In the genomic region with DNA sequence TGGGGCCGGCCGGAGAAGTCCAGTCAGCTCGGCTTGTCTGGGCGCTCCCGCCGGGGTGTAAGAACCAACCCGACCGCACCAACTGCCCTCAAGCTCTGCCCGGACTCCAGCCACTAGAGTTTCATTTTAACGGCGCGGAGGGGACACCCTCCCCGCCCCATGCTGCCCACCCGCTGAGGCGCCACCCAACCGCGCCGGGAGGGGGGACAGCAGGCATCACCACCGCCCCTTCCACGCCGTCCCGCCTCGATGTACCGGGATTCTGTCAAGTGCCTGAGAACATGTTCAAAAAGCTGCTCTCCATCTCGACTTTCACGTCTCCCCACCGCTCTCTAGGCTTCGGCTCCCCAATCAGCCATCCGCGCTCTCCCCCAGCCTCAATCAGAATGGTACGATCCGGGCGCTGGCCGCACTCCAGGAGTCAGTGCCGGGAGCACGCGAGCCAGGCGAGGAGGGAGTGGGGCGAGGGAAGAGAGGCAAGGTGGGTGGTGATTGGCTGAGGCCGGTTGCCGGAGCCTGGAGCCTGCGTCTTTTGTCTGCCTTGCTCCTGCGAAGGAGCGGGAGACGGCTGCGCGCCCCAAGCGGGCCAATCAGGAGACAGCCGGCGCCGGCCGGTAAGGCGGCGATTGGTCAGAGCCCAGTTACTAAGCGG, we compare ENCODE assay signal across 1 cellular context.
A peak's percentile ranks its signal among the peaks of the same experiment; 100 is the strongest.
TF ChIP-seq lines count a peak whose summit lies in the region.

A gene (minus strand): TSS at position 101 of the 652 bp plus-strand sequence. CDS start 677 bp downstream, outside the sequence.

TF ChIP-seq in HEK293, 187 proteins besides CTCF, POLR2A, EP300 and RAD21 (continued from another document and continues in another):
- TF ChIP-seq ZNF239 (tag by site-specific recombination; IDR thresholded peaks at IDR 0.05) (no peak; the same call in 1 of the 2 replicates), ZNF658 (tag by site-specific recombination; IDR thresholded peaks at IDR 0.05) (no peak), RBAK (tag by site-specific recombination; IDR thresholded peaks at IDR 0.05) (no peak), ZNF423 (tag by site-specific recombination; IDR thresholded peaks at IDR 0.05) (peak; percentile 87), ZNF223 (tag by site-specific recombination; IDR thresholded peaks at IDR 0.05) (no peak), ZNF221 (tag by site-specific recombination; IDR thresholded peaks at IDR 0.05; ENCODE audit: borderline replicate concordance) (no peak), ZNF76 (tag by site-specific recombination; IDR thresholded peaks at IDR 0.05; ENCODE audit: borderline replicate concordance, low read depth) (peak; percentile 91), ZNF610 (tag by site-specific recombination; IDR thresholded peaks at IDR 0.05; ENCODE audit: borderline replicate concordance) (peak; percentile 94), ZNF335 (tag by site-specific recombination; conservative IDR thresholded peaks at IDR 0.05) (peak; percentile 66), ZNF19 (tag by site-specific recombination; IDR thresholded peaks at IDR 0.05; ENCODE audit: low read depth) (no peak), ZNF140 (tag by site-specific recombination; IDR thresholded peaks at IDR 0.05) (no peak), ZBTB1 (tag by site-specific recombination; IDR thresholded peaks at IDR 0.05) (no peak), SCRT1 (tag by site-specific recombination; IDR thresholded peaks at IDR 0.05; ENCODE audit: borderline replicate concordance) (no peak), ZNF266 (tag by site-specific recombination; IDR thresholded peaks at IDR 0.05; ENCODE audit: low read depth) (no peak), ZNF701 (tag by site-specific recombination; IDR thresholded peaks at IDR 0.05) (0 out of 2 replicates have a peak, but pooled peaks have one; percentile 46), ZSCAN16 (tag by site-specific recombination; IDR thresholded peaks at IDR 0.05) (no peak), ZNF248 (tag by site-specific recombination; IDR thresholded peaks at IDR 0.05) (no peak), ZNF624 (tag by site-specific recombination; IDR thresholded peaks at IDR 0.05) (no peak), ZNF629 (tag by site-specific recombination; IDR thresholded peaks at IDR 0.05) (peak; percentile 95)
- TF ChIP-seq, protein P1, sequence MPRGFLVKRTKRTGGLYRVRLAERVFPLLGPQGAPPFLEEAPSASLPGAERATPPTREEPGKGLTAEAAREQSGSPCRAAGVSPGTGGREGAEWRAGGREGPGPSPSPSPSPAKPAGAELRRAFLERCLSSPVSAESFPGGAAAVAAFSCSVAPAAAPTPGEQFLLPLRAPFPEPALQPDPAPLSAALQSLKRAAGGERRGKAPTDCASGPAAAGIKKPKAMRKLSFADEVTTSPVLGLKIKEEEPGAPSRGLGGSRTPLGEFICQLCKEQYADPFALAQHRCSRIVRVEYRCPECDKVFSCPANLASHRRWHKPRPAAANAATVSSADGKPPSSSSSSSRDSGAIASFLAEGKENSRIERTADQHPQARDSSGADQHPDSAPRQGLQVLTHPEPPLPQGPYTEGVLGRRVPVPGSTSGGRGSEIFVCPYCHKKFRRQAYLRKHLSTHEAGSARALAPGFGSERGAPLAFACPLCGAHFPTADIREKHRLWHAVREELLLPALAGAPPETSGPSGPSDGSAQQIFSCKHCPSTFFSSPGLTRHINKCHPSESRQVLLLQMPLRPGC (tag by site-specific recombination; IDR thresholded peaks at IDR 0.05), result peak; percentile 97
- TF ChIP-seq, protein P2, sequence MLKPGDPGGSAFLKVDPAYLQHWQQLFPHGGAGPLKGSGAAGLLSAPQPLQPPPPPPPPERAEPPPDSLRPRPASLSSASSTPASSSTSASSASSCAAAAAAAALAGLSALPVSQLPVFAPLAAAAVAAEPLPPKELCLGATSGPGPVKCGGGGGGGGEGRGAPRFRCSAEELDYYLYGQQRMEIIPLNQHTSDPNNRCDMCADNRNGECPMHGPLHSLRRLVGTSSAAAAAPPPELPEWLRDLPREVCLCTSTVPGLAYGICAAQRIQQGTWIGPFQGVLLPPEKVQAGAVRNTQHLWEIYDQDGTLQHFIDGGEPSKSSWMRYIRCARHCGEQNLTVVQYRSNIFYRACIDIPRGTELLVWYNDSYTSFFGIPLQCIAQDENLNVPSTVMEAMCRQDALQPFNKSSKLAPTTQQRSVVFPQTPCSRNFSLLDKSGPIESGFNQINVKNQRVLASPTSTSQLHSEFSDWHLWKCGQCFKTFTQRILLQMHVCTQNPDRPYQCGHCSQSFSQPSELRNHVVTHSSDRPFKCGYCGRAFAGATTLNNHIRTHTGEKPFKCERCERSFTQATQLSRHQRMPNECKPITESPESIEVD (tag by site-specific recombination; IDR thresholded peaks at IDR 0.05), result peak; percentile 33; the same call in 1 of the 2 replicates
- TF ChIP-seq, protein P3, sequence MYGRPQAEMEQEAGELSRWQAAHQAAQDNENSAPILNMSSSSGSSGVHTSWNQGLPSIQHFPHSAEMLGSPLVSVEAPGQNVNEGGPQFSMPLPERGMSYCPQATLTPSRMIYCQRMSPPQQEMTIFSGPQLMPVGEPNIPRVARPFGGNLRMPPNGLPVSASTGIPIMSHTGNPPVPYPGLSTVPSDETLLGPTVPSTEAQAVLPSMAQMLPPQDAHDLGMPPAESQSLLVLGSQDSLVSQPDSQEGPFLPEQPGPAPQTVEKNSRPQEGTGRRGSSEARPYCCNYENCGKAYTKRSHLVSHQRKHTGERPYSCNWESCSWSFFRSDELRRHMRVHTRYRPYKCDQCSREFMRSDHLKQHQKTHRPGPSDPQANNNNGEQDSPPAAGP (tag by site-specific recombination; IDR thresholded peaks at IDR 0.05), result peak; percentile 100
- TF ChIP-seq, protein P4, sequence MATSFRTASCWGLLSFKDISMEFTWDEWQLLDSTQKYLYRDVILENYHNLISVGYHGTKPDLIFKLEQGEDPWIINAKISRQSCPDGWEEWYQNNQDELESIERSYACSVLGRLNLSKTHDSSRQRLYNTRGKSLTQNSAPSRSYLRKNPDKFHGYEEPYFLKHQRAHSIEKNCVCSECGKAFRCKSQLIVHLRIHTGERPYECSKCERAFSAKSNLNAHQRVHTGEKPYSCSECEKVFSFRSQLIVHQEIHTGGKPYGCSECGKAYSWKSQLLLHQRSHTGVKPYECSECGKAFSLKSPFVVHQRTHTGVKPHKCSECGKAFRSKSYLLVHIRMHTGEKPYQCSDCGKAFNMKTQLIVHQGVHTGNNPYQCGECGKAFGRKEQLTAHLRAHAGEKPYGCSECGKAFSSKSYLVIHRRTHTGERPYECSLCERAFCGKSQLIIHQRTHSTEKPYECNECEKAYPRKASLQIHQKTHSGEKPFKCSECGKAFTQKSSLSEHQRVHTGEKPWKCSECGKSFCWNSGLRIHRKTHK (tag by site-specific recombination; IDR thresholded peaks at IDR 0.05), result no peak
- TF ChIP-seq, protein P5, sequence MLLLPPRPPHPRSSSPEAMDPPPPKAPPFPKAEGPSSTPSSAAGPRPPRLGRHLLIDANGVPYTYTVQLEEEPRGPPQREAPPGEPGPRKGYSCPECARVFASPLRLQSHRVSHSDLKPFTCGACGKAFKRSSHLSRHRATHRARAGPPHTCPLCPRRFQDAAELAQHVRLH (tag by site-specific recombination; IDR thresholded peaks at IDR 0.05), result peak; percentile 90
- TF ChIP-seq, protein P6, sequence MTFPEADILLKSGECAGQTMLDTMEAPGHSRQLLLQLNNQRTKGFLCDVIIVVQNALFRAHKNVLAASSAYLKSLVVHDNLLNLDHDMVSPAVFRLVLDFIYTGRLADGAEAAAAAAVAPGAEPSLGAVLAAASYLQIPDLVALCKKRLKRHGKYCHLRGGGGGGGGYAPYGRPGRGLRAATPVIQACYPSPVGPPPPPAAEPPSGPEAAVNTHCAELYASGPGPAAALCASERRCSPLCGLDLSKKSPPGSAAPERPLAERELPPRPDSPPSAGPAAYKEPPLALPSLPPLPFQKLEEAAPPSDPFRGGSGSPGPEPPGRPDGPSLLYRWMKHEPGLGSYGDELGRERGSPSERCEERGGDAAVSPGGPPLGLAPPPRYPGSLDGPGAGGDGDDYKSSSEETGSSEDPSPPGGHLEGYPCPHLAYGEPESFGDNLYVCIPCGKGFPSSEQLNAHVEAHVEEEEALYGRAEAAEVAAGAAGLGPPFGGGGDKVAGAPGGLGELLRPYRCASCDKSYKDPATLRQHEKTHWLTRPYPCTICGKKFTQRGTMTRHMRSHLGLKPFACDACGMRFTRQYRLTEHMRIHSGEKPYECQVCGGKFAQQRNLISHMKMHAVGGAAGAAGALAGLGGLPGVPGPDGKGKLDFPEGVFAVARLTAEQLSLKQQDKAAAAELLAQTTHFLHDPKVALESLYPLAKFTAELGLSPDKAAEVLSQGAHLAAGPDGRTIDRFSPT (tag by site-specific recombination; IDR thresholded peaks at IDR 0.05), result peak; percentile 99
- TF ChIP-seq, protein P7, sequence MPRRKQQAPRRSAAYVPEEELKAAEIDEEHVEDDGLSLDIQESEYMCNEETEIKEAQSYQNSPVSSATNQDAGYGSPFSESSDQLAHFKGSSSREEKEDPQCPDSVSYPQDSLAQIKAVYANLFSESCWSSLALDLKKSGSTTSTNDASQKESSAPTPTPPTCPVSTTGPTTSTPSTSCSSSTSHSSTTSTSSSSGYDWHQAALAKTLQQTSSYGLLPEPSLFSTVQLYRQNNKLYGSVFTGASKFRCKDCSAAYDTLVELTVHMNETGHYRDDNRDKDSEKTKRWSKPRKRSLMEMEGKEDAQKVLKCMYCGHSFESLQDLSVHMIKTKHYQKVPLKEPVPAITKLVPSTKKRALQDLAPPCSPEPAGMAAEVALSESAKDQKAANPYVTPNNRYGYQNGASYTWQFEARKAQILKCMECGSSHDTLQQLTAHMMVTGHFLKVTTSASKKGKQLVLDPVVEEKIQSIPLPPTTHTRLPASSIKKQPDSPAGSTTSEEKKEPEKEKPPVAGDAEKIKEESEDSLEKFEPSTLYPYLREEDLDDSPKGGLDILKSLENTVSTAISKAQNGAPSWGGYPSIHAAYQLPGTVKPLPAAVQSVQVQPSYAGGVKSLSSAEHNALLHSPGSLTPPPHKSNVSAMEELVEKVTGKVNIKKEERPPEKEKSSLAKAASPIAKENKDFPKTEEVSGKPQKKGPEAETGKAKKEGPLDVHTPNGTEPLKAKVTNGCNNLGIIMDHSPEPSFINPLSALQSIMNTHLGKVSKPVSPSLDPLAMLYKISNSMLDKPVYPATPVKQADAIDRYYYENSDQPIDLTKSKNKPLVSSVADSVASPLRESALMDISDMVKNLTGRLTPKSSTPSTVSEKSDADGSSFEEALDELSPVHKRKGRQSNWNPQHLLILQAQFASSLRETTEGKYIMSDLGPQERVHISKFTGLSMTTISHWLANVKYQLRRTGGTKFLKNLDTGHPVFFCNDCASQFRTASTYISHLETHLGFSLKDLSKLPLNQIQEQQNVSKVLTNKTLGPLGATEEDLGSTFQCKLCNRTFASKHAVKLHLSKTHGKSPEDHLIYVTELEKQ (tag by site-specific recombination; IDR thresholded peaks at IDR 0.05; ENCODE audit: borderline replicate concordance), result 0 out of 2 replicates have a peak, but pooled peaks have one; percentile 71
- TF ChIP-seq, protein P8, sequence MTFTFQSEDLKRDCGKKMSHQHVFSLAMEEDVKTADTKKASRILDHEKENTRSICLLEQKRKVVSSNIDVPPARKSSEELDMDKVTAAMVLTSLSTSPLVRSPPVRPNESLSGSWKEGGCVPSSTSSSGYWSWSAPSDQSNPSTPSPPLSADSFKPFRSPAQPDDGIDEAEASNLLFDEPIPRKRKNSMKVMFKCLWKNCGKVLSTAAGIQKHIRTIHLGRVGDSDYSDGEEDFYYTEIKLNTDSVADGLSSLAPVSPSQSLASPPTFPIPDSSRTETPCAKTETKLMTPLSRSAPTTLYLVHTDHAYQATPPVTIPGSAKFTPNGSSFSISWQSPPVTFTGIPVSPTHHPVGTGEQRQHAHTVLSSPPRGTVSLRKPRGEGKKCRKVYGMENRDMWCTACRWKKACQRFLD (tag by site-specific recombination; IDR thresholded peaks at IDR 0.05), result peak; percentile 31
- TF ChIP-seq, protein P9, sequence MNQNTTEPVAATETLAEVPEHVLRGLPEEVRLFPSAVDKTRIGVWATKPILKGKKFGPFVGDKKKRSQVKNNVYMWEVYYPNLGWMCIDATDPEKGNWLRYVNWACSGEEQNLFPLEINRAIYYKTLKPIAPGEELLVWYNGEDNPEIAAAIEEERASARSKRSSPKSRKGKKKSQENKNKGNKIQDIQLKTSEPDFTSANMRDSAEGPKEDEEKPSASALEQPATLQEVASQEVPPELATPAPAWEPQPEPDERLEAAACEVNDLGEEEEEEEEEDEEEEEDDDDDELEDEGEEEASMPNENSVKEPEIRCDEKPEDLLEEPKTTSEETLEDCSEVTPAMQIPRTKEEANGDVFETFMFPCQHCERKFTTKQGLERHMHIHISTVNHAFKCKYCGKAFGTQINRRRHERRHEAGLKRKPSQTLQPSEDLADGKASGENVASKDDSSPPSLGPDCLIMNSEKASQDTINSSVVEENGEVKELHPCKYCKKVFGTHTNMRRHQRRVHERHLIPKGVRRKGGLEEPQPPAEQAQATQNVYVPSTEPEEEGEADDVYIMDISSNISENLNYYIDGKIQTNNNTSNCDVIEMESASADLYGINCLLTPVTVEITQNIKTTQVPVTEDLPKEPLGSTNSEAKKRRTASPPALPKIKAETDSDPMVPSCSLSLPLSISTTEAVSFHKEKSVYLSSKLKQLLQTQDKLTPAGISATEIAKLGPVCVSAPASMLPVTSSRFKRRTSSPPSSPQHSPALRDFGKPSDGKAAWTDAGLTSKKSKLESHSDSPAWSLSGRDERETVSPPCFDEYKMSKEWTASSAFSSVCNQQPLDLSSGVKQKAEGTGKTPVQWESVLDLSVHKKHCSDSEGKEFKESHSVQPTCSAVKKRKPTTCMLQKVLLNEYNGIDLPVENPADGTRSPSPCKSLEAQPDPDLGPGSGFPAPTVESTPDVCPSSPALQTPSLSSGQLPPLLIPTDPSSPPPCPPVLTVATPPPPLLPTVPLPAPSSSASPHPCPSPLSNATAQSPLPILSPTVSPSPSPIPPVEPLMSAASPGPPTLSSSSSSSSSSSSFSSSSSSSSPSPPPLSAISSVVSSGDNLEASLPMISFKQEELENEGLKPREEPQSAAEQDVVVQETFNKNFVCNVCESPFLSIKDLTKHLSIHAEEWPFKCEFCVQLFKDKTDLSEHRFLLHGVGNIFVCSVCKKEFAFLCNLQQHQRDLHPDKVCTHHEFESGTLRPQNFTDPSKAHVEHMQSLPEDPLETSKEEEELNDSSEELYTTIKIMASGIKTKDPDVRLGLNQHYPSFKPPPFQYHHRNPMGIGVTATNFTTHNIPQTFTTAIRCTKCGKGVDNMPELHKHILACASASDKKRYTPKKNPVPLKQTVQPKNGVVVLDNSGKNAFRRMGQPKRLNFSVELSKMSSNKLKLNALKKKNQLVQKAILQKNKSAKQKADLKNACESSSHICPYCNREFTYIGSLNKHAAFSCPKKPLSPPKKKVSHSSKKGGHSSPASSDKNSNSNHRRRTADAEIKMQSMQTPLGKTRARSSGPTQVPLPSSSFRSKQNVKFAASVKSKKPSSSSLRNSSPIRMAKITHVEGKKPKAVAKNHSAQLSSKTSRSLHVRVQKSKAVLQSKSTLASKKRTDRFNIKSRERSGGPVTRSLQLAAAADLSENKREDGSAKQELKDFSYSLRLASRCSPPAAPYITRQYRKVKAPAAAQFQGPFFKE (tag by site-specific recombination; IDR thresholded peaks at IDR 0.05; ENCODE audit: borderline replicate concordance), result 0 out of 2 replicates have a peak, but pooled peaks have one; percentile 29
- TF ChIP-seq, protein P10, sequence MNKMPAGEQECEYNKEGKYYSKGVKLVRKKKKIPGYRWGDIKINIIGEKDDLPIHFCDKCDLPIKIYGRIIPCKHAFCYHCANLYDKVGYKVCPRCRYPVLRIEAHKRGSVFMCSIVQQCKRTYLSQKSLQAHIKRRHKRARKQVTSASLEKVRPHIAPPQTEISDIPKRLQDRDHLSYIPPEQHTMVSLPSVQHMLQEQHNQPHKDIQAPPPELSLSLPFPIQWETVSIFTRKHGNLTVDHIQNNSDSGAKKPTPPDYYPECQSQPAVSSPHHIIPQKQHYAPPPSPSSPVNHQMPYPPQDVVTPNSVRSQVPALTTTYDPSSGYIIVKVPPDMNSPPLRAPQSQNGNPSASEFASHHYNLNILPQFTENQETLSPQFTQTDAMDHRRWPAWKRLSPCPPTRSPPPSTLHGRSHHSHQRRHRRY (tag by site-specific recombination; IDR thresholded peaks at IDR 0.05), result no peak; the same call in 1 of the 2 replicates
